Comparison of ENCODE assay signal across 19 cellular contexts in the genomic region with DNA sequence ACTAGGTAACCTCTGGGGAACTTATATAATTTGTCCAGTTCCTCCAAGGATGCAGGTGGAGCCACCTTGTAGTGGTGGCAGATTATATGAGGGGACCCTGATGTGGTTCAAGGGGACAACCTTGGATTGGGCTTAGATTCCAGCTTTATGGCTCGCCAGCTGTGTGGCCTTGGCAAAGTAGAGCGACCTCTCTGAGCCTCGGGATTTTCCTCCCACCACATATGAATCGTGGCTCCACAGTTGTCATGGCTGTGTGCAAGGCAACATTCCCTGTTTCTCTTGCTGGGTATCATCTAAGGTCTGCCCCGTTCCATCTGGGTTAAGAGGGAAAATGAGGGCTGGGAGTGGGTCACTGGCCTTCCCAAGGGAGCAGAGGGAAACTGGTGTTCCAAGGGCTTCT.
A peak's percentile ranks its signal among the peaks of the same experiment; 100 is the strongest.
DNase-seq lines count a peak whose midpoint lies in the region; ATAC-seq and TF ChIP-seq lines count a peak whose summit lies in the region.
"Had no signal": no experiment of that assay in that cellular context is flagged by ENCODE, and none has a peak within 500 bp of the region (broad histone marks: within the 10 kb centered on the region; RNA-seq: fewer than 3 reads in every experiment).

No MANE protein-coding gene starts in this region.

- peak overlapping the region; percentile 68 for H3K27ac Mint-ChIP-seq in activated CD4-positive, alpha-beta T cell treated with anti-CD3 and anti-CD28 coated beads, Interleukin-2, amount 10 ng/mL, durations not matched to agents 7 days and 5 days
- peak overlapping the region; percentile 97 for H3K27ac Mint-ChIP-seq in CD8-positive, alpha-beta T cell
- H3K27ac Mint-ChIP-seq in activated naive CD8-positive, alpha-beta T cell treated with anti-CD3 and anti-CD28 coated beads, Interleukin-2, amount 10 ng/mL, durations not matched to agents 7 days and 5 days: peak overlapping the region; percentile 42
- H3K27ac Mint-ChIP-seq in natural killer cell treated with Interleukin-12 subunit alpha and Interleukin-12 subunit beta and Interleukin-15 and Interleukin-18, amount 100 ng/mL, for 72 hours: peak overlapping the region; percentile 94 to 96

- no peak for TF ChIP-seq CTCF in CD8-positive, alpha-beta T cell (IDR thresholded peaks at IDR 0.05)

- no peak overlapping the region for H3K56ac ChIP-seq in mesendoderm (ENCODE audit: low read length)

- H3K79me1 ChIP-seq in mesendoderm (ENCODE audit: low read length): peaks cover 15% of the 10 kb centered on the region

- H3K4me1 Mint-ChIP-seq in activated CD4-positive, alpha-beta T cell treated with anti-CD3 and anti-CD28 coated beads, Interleukin-2, amount 10 ng/mL, durations not matched to agents 7 days and 5 days: peaks cover 73% of the 10 kb centered on the region
- H3K4me1 Mint-ChIP-seq in CD8-positive, alpha-beta T cell (ENCODE audit: low read depth): peaks cover 95% of the 10 kb centered on the region
- H3K4me1 Mint-ChIP-seq in activated naive CD8-positive, alpha-beta T cell treated with anti-CD3 and anti-CD28 coated beads, Interleukin-2, amount 10 ng/mL, durations not matched to agents 7 days and 5 days: peaks cover 65% of the 10 kb centered on the region
- peaks cover 56 to 60% of the 10 kb centered on the region in 2 donors for H3K4me1 Mint-ChIP-seq in natural killer cell treated with Interleukin-12 subunit alpha and Interleukin-12 subunit beta and Interleukin-15 and Interleukin-18, amount 100 ng/mL, for 72 hours (ENCODE audit: low read depth in 2 of 2)

- intact Hi-C loops in CD8-positive, alpha-beta T cell (cut with DNase I, micrococcal nuclease): no loop called here

- ATAC-seq in CD8-positive, alpha-beta T cell: no peak
- ATAC-seq in activated naive CD8-positive, alpha-beta T cell treated with anti-CD3 and anti-CD28 coated beads, Interleukin-2, amount 10 ng/mL, durations not matched to agents 7 days and 5 days (ENCODE audit: low read depth): no peak
- no peak for ATAC-seq in natural killer cell treated with Interleukin-12 subunit alpha and Interleukin-12 subunit beta and Interleukin-15 and Interleukin-18, amount 100 ng/mL, for 72 hours
- no peak for ATAC-seq in GM19397 (IDR thresholded peaks at IDR 0.05; ENCODE audit: unreplicated experiment)

- no peaks in the 10 kb centered on the region for H3K27me3 ChIP-seq in CD8-positive, alpha-beta T cell (ENCODE audit: insufficient read depth, low read length)
- H3K27me3 ChIP-seq in mesendoderm (ENCODE audit: insufficient read depth, low read length, poor library complexity): no peaks in the 10 kb centered on the region
- H3K27me3 ChIP-seq: thyroid gland had no signal

- H3K27me3 Mint-ChIP-seq in activated CD4-positive, alpha-beta T cell treated with anti-CD3 and anti-CD28 coated beads, Interleukin-2, amount 10 ng/mL, durations not matched to agents 7 days and 5 days: no peaks in the 10 kb centered on the region
- no peaks in the 10 kb centered on the region for H3K27me3 Mint-ChIP-seq in CD8-positive, alpha-beta T cell (ENCODE audit: low read depth)
- H3K27me3 Mint-ChIP-seq in activated naive CD8-positive, alpha-beta T cell treated with anti-CD3 and anti-CD28 coated beads, Interleukin-2, amount 10 ng/mL, durations not matched to agents 7 days and 5 days: no peaks in the 10 kb centered on the region
- no peaks in the 10 kb centered on the region for H3K27me3 Mint-ChIP-seq in natural killer cell treated with Interleukin-12 subunit alpha and Interleukin-12 subunit beta and Interleukin-15 and Interleukin-18, amount 100 ng/mL, for 72 hours

- no peak overlapping the region for H4K8ac ChIP-seq in mesendoderm (ENCODE audit: low read depth, low read length)

- H3K4me3 Mint-ChIP-seq in activated CD4-positive, alpha-beta T cell treated with anti-CD3 and anti-CD28 coated beads, Interleukin-2, amount 10 ng/mL, durations not matched to agents 7 days and 5 days: no peak overlapping the region
- H3K4me3 Mint-ChIP-seq in CD8-positive, alpha-beta T cell: peak overlapping the region; percentile 26
- H3K4me3 Mint-ChIP-seq in activated naive CD8-positive, alpha-beta T cell treated with anti-CD3 and anti-CD28 coated beads, Interleukin-2, amount 10 ng/mL, durations not matched to agents 7 days and 5 days: no peak overlapping the region
- peak overlapping the region; percentile 52 for H3K4me3 Mint-ChIP-seq in natural killer cell treated with Interleukin-12 subunit alpha and Interleukin-12 subunit beta and Interleukin-15 and Interleukin-18, amount 100 ng/mL, for 72 hours

- no peak overlapping the region for H3K9ac ChIP-seq in mesendoderm (ENCODE audit: low read length)

- H2BK5ac ChIP-seq in mesendoderm (ENCODE audit: low read length): no peak overlapping the region

- H3K36me3 ChIP-seq in CD8-positive, alpha-beta T cell (ENCODE audit: insufficient read depth, low read length): no peaks in the 10 kb centered on the region
- no peaks in the 10 kb centered on the region for H3K36me3 ChIP-seq in mesendoderm (ENCODE audit: control insufficient read depth, insufficient read depth, low read length)
- H3K36me3 ChIP-seq: thyroid gland had no signal

- no peaks in the 10 kb centered on the region for H3K9me3 Mint-ChIP-seq in activated CD4-positive, alpha-beta T cell treated with anti-CD3 and anti-CD28 coated beads, Interleukin-2, amount 10 ng/mL, durations not matched to agents 7 days and 5 days
- no peaks in the 10 kb centered on the region for H3K9me3 Mint-ChIP-seq in CD8-positive, alpha-beta T cell
- H3K9me3 Mint-ChIP-seq in activated naive CD8-positive, alpha-beta T cell treated with anti-CD3 and anti-CD28 coated beads, Interleukin-2, amount 10 ng/mL, durations not matched to agents 7 days and 5 days: no peaks in the 10 kb centered on the region
- no peaks in the 10 kb centered on the region for H3K9me3 Mint-ChIP-seq in natural killer cell treated with Interleukin-12 subunit alpha and Interleukin-12 subunit beta and Interleukin-15 and Interleukin-18, amount 100 ng/mL, for 72 hours

- peaks cover 93% of the 10 kb centered on the region for H3K4me1 ChIP-seq in CD8-positive, alpha-beta T cell (ENCODE audit: insufficient read depth, low read length)
- peaks cover 9% of the 10 kb centered on the region for H3K4me1 ChIP-seq in mesendoderm (ENCODE audit: control insufficient read depth, low read depth, low read length)

- no peaks in the 10 kb centered on the region for H3K9me3 ChIP-seq in CD8-positive, alpha-beta T cell (ENCODE audit: low read length)
- H3K9me3 ChIP-seq: thyroid gland had no signal

- peak overlapping the region; percentile 76 for H3K27ac ChIP-seq in CD8-positive, alpha-beta T cell (ENCODE audit: low read depth, low read length)
- no peak overlapping the region for H3K27ac ChIP-seq in mesendoderm (ENCODE audit: low read depth, low read length)

- H2BK15ac ChIP-seq in mesendoderm (replicated peaks; ENCODE audit: low read depth): no peak overlapping the region

- H3K36me3 Mint-ChIP-seq in activated CD4-positive, alpha-beta T cell treated with anti-CD3 and anti-CD28 coated beads, Interleukin-2, amount 10 ng/mL, durations not matched to agents 7 days and 5 days (ENCODE audit: low read depth): peaks cover 2% of the 10 kb centered on the region
- H3K36me3 Mint-ChIP-seq in CD8-positive, alpha-beta T cell: peaks cover 5% of the 10 kb centered on the region
- no peaks in the 10 kb centered on the region for H3K36me3 Mint-ChIP-seq in activated naive CD8-positive, alpha-beta T cell treated with anti-CD3 and anti-CD28 coated beads, Interleukin-2, amount 10 ng/mL, durations not matched to agents 7 days and 5 days
- H3K36me3 Mint-ChIP-seq in natural killer cell treated with Interleukin-12 subunit alpha and Interleukin-12 subunit beta and Interleukin-15 and Interleukin-18, amount 100 ng/mL, for 72 hours: no peaks in the 10 kb centered on the region

- H2BK120ac ChIP-seq in mesendoderm (ENCODE audit: low read depth, low read length): no peak overlapping the region

- peaks cover 7% of the 10 kb centered on the region for H3K79me2 ChIP-seq in mesendoderm (ENCODE audit: control insufficient read depth, insufficient read depth, low read length)

- CTCF ChIA-PET in activated CD4-positive, alpha-beta T cell treated with anti-CD3 and anti-CD28 coated beads, Interleukin-2, amount 10 ng/mL, durations not matched to agents 7 days and 5 days (lab: Charles Lee): no interaction called here
- CTCF ChIA-PET in CD8-positive, alpha-beta T cell (lab: Charles Lee): interaction anchor here (6.0 kb wide), 1 partner anchor 14 kb away, joined by 48 read pairs; no protein-coding TSS in a partner anchor

- no peak overlapping the region for H3K18ac ChIP-seq in mesendoderm (ENCODE audit: low read length)

- H4K5ac ChIP-seq in mesendoderm (ENCODE audit: low read length): no peak overlapping the region

- no peak overlapping the region for H2AK5ac ChIP-seq in mesendoderm (ENCODE audit: low read length)

- H3K23ac ChIP-seq in mesendoderm (ENCODE audit: low read length): no peak overlapping the region

- WGBS in mesendoderm (ENCODE audit: extremely low coverage, insufficient coverage, low lambda C conversion rate): no CpG with 5 or more reads among the region's 5 CpGs

- no peak overlapping the region for H3K4me2 ChIP-seq in mesendoderm (ENCODE audit: low read length)

- DNase-seq in activated CD4-positive, alpha-beta T cell treated with anti-CD3 and anti-CD28 coated beads, Interleukin-2, amount 10 ng/mL, durations not matched to agents 7 days and 5 days: no peak
- no peak for DNase-seq in activated CD4-positive, alpha-beta T cell treated with anti-CD3 and anti-CD28 coated beads, Interleukin-2, amount 50 U/mL, for 4 hours
- no peak for DNase-seq in CD8-positive, alpha-beta T cell
- no peak for DNase-seq in activated naive CD8-positive, alpha-beta T cell treated with anti-CD3 and anti-CD28 coated beads, Interleukin-2, amount 10 ng/mL, durations not matched to agents 7 days and 5 days
- DNase-seq in natural killer cell treated with Interleukin-12 subunit alpha and Interleukin-12 subunit beta and Interleukin-15 and Interleukin-18, amount 100 ng/mL, for 72 hours (ENCODE audit: low spot score): peak; percentile 25
- DNase-seq in mesendoderm (no peak), NCI-H1694 (lab: John Stamatoyannopoulos, UW) (no peak)
- DNase-seq: 8988T; activated CD4-positive, alpha-beta T cell treated with anti-CD3 and anti-CD28 coated beads for 4 hours; activated naive CD4-positive, alpha-beta T cell; AML-193; Calu3; NCI-H1092 treated with DMSO at 0.1 percent for 48 hours; NCI-H2029 treated with DMSO at 0.1 percent for 48 hours; NCI-H446; SHP77 treated with DMSO at 0.1 percent for 48 hours; stimulated activated CD4-positive, alpha-beta T cell treated with anti-CD3 and anti-CD28 coated beads, Interleukin-1b, Interleukin-23, amount 100 ng/mL, for 48 hours; thyroid gland had no signal

- POLR2A ChIA-PET in activated CD4-positive, alpha-beta T cell treated with anti-CD3 and anti-CD28 coated beads, Interleukin-2, amount 10 ng/mL, durations not matched to agents 7 days and 5 days (lab: Charles Lee): no interaction called here
- POLR2A ChIA-PET in CD8-positive, alpha-beta T cell (lab: Charles Lee): no interaction called here
- POLR2A ChIA-PET in activated naive CD8-positive, alpha-beta T cell treated with anti-CD3 and anti-CD28 coated beads, Interleukin-2, amount 10 ng/mL, durations not matched to agents 7 days and 5 days (lab: Charles Lee): interaction anchor here (11.1 kb wide), 1 partner anchor 14 kb away, joined by 208 read pairs; no protein-coding TSS in a partner anchor

- H3K4me3 ChIP-seq in CD8-positive, alpha-beta T cell (ENCODE audit: low read depth, low read length): no peak overlapping the region
- no peak overlapping the region for H3K4me3 ChIP-seq in mesendoderm (ENCODE audit: low read length)
- H3K4me3 ChIP-seq: thyroid gland had no signal

- no peak overlapping the region for H3K4ac ChIP-seq in mesendoderm (ENCODE audit: low read depth, low read length)

Comparison
In these comparisons a context has a peak if more than half of its experiments do, and no peak if none do; other contexts are left out.
1. H3K27ac Mint-ChIP-seq: peak in every context shown above with its lines; median percentile 97 in CD8-positive, alpha-beta T cell; 95 in natural killer cell treated with Interleukin-12 subunit alpha and Interleukin-12 subunit beta and Interleukin-15 and Interleukin-18, amount 100 ng/mL, for 72 hours; 68 in activated CD4-positive, alpha-beta T cell treated with anti-CD3 and anti-CD28 coated beads, Interleukin-2, amount 10 ng/mL, durations not matched to agents 7 days and 5 days; 42 in activated naive CD8-positive, alpha-beta T cell treated with anti-CD3 and anti-CD28 coated beads, Interleukin-2, amount 10 ng/mL, durations not matched to agents 7 days and 5 days.
2. H3K4me3 Mint-ChIP-seq: peak in CD8-positive, alpha-beta T cell (single experiment) and natural killer cell treated with Interleukin-12 subunit alpha and Interleukin-12 subunit beta and Interleukin-15 and Interleukin-18, amount 100 ng/mL, for 72 hours (single experiment); none in activated CD4-positive, alpha-beta T cell treated with anti-CD3 and anti-CD28 coated beads, Interleukin-2, amount 10 ng/mL, durations not matched to agents 7 days and 5 days (single experiment) and activated naive CD8-positive, alpha-beta T cell treated with anti-CD3 and anti-CD28 coated beads, Interleukin-2, amount 10 ng/mL, durations not matched to agents 7 days and 5 days (single experiment).